13 cellular contexts compared by ENCODE assay signal in the genomic region with DNA sequence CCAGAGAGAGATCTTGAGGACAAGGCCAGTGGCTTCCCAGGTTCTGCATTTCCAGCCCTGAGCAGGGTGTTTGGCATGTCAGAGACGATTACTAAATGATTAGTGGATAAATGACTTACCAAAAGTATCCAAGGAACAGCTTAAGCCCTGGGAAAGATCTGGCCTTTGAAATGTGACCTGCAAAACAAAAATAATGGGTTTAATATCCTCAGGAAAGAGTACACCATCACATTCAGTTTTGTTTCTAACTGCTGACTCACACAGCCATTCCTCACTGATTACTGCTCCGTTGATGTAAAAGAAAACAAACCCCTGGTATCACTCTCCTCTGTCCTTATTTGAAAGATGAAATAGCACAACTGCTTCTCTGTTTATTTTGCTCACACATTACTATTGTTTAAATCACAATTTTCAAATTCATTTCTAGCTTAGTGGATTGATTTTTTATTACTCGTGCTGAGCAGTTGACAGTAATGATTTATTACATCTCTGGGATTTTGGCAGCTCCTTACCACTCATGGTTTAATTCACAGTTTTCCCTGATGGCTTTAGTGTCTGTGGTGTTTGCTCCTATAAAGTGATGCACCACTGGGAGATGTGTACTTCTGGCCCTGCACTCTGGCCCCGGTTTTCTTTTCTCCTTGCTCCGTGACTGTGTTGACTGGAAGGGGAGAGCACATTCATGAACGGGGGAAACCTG.
DNase-seq lines count a peak whose midpoint lies in the region; ATAC-seq and TF ChIP-seq lines count a peak whose summit lies in the region.
"Had no signal": no experiment of that assay in that cellular context is flagged by ENCODE, and none has a peak within 500 bp of the region (broad histone marks: within the 10 kb centered on the region; RNA-seq: fewer than 3 reads in every experiment).

No MANE protein-coding gene starts in this region.

- no peaks in the 10 kb centered on the region for H3K27me3 ChIP-seq in lower lobe of right lung (ENCODE audit: low read depth)
- H3K27me3 ChIP-seq: right lobe of liver had no signal

- H3K27ac ChIP-seq in RWPE1 (no peak overlapping the region), lower lobe of right lung (no peak overlapping the region)
- H3K27ac ChIP-seq: right lobe of liver had no signal

- no peak for TF ChIP-seq CTCF in RWPE1 (conservative IDR thresholded peaks at IDR 0.05; ENCODE audit: low read depth)
- no peak for TF ChIP-seq CTCF in foreskin fibroblast (IDR thresholded peaks at IDR 0.05; ENCODE audit: low read depth, low read length)
- no peak for TF ChIP-seq CTCF in lower lobe of right lung (IDR thresholded peaks at IDR 0.05)

- no peak for ATAC-seq in stimulated activated naive CD8-positive, alpha-beta T cell treated with anti-CD3 and anti-CD28 coated beads, Interleukin-15, amount 100 ng/mL, for 72 hours
- no peak for ATAC-seq in lower lobe of right lung
- ATAC-seq in GM21825 (IDR thresholded peaks at IDR 0.05; ENCODE audit: unreplicated experiment), result no peak
- ATAC-seq: HepG2, Panc1 had no signal

- H3K9me3 ChIP-seq in lower lobe of right lung, result no peaks in the 10 kb centered on the region
- H3K9me3 ChIP-seq: right lobe of liver had no signal

- peak; percentile 83 for DNase-seq in HT1080 (ENCODE audit: low read depth)
- peak; percentile 23 for DNase-seq in RWPE1 (ENCODE audit: low spot score)
- peak; percentile 67 to 77 for DNase-seq in foreskin fibroblast
- peak; percentile 72 for DNase-seq in stromal cell of bone marrow (ENCODE audit: low read depth)
- DNase-seq in stimulated activated naive CD8-positive, alpha-beta T cell treated with anti-CD3 and anti-CD28 coated beads, Interleukin-15, amount 100 ng/mL, for 72 hours, result no peak
- DNase-seq in lower lobe of right lung, result no peak
- DNase-seq: activated CD4-positive, alpha-beta T cell treated with anti-CD3 and anti-CD28 coated beads, Interleukin-2, amount 50 U/mL, for 1 hour; caudate nucleus; right lobe of liver had no signal

- H3K27ac Mint-ChIP-seq in stimulated activated naive CD8-positive, alpha-beta T cell treated with anti-CD3 and anti-CD28 coated beads, Interleukin-15, amount 100 ng/mL, for 72 hours, result peak overlapping the region in 1 of 2 donors; percentile 57
- H3K27ac Mint-ChIP-seq: stimulated activated naive CD8-positive, alpha-beta T cell treated with anti-CD3 and anti-CD28 coated beads, Interleukin-15, Interleukin-2, amounts not matched to agents 100 ng/mL and 50 ng/mL, for 24 hours had no signal

- no peaks in the 10 kb centered on the region for H3K4me1 Mint-ChIP-seq in stimulated activated naive CD8-positive, alpha-beta T cell treated with anti-CD3 and anti-CD28 coated beads, Interleukin-15, amount 100 ng/mL, for 72 hours

- no peaks in the 10 kb centered on the region for H3K9me3 Mint-ChIP-seq in stimulated activated naive CD8-positive, alpha-beta T cell treated with anti-CD3 and anti-CD28 coated beads, Interleukin-15, amount 100 ng/mL, for 72 hours
- H3K9me3 Mint-ChIP-seq: stimulated activated naive CD8-positive, alpha-beta T cell treated with anti-CD3 and anti-CD28 coated beads, Interleukin-15, Interleukin-2, amounts not matched to agents 100 ng/mL and 50 ng/mL, for 24 hours had no signal

- intact Hi-C loops in lower lobe of right lung (cut with DNase I), result no loop called here

- no peaks in the 10 kb centered on the region for H3K36me3 ChIP-seq in lower lobe of right lung
- H3K36me3 ChIP-seq: right lobe of liver had no signal

- H3K4me1 ChIP-seq in lower lobe of right lung, result no peaks in the 10 kb centered on the region
- H3K4me1 ChIP-seq: right lobe of liver had no signal

- no peaks in the 10 kb centered on the region for H3K27me3 Mint-ChIP-seq in stimulated activated naive CD8-positive, alpha-beta T cell treated with anti-CD3 and anti-CD28 coated beads, Interleukin-15, amount 100 ng/mL, for 72 hours
- H3K27me3 Mint-ChIP-seq: stimulated activated naive CD8-positive, alpha-beta T cell treated with anti-CD3 and anti-CD28 coated beads, Interleukin-15, Interleukin-2, amounts not matched to agents 100 ng/mL and 50 ng/mL, for 24 hours had no signal

- H3K4me3 ChIP-seq in foreskin fibroblast (ENCODE audit: low read depth in 1 of 2, low read length in 2 of 2) (no peak overlapping the region), lower lobe of right lung (no peak overlapping the region)
- H3K4me3 ChIP-seq: right lobe of liver had no signal

- POLR2A ChIA-PET in RWPE1 (lab: Yijun Ruan, JAX; ENCODE audit: low non-redundant PET), result no interaction called here

- no peak overlapping the region for H3K4me3 Mint-ChIP-seq in stimulated activated naive CD8-positive, alpha-beta T cell treated with anti-CD3 and anti-CD28 coated beads, Interleukin-15, amount 100 ng/mL, for 72 hours
- H3K4me3 Mint-ChIP-seq: stimulated activated naive CD8-positive, alpha-beta T cell treated with anti-CD3 and anti-CD28 coated beads, Interleukin-15, Interleukin-2, amounts not matched to agents 100 ng/mL and 50 ng/mL, for 24 hours had no signal

- CTCF ChIA-PET in RWPE1 (lab: Yijun Ruan, JAX), result no interaction called here

Comparison
In these comparisons a context has a peak if more than half of its experiments do, and no peak if none do; other contexts are left out.
1. DNase-seq: peak in HT1080 (single experiment), RWPE1 (single experiment), foreskin fibroblast (2 of 2) and stromal cell of bone marrow (single experiment); none in stimulated activated naive CD8-positive, alpha-beta T cell treated with anti-CD3 and anti-CD28 coated beads, Interleukin-15, amount 100 ng/mL, for 72 hours (0 of 2) and lower lobe of right lung (single experiment).